17 cellular contexts compared by ENCODE assay signal in the genomic region with DNA sequence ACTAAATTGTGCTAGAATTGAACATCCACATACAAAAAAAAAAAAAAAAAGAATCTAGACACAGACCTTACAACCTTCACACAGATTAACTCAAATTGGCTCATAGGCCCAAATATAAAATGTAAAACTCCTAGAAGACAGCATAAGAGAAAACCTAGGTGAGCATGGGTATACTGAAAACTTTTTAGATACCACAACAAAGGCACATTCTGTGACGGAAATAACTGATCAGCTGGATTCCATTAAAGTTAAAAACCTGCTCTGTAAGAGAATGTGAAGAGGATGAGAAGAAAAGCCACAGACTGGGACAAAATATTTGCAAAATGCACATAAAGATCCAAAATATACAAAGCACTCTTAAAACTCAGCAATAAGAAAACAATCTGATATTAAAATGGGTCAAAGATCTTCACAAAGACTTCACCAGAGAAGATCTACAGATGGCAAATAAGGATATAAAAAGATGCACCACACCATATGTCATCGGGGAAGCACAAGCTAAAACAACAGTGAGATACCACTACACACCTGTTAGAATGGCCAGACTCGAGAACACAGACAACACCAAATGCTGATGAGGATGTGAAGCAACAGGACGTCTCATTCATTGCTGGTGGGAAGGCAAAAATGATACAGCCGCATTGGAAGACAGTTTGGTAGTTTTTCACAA.
"Had no signal": no experiment of that assay in that cellular context is flagged by ENCODE, and none has a peak within 500 bp of the region (broad histone marks: within the 10 kb centered on the region; RNA-seq: fewer than 3 reads in every experiment).

No MANE protein-coding gene starts in this region.

- H3K36me3 ChIP-seq: heart right ventricle, transverse colon, vagina had no signal

- H3K4me3 ChIP-seq: heart right ventricle, lung, skin epidermis, transverse colon, vagina had no signal

- H3K9me3 ChIP-seq: heart right ventricle, transverse colon, vagina had no signal

- H3K27me3 ChIP-seq: heart right ventricle, transverse colon, vagina had no signal

- H3K27me3 Mint-ChIP-seq: activated CD4-positive, alpha-beta T cell treated with anti-CD3 and anti-CD28 coated beads for 36 hours had no signal

- H3K4me1 ChIP-seq: heart right ventricle, transverse colon, vagina had no signal

- H3K36me3 Mint-ChIP-seq: natural killer cell treated with Interleukin-12 subunit alpha and Interleukin-12 subunit beta and Interleukin-15 and Interleukin-18, amount 100 ng/mL, for 72 hours had no signal

- H3K27ac Mint-ChIP-seq: activated CD4-positive, alpha-beta T cell treated with anti-CD3 and anti-CD28 coated beads for 36 hours; activated T-cell treated with anti-CD3 and anti-CD28 coated beads, Interleukin-2, amount 50 U/mL, for 72 hours; effector memory CD8-positive, alpha-beta T cell; natural killer cell treated with Interleukin-12 subunit alpha and Interleukin-12 subunit beta and Interleukin-15 and Interleukin-18, amount 100 ng/mL, for 72 hours; T-helper 1 cell treated with Interleukin-12 subunit alpha and Interleukin-12 subunit beta and Interleukin-4 antibody, amounts not matched to agents 30 μg/mL and 1 μg/mL, for 36 hours had no signal

- FAIRE-seq: frontal cortex had no signal

- H3K27ac ChIP-seq: heart right ventricle, skin epidermis, transverse colon, vagina had no signal

- ATAC-seq: activated CD4-positive, alpha-beta T cell treated with anti-CD3 and anti-CD28 coated beads for 36 hours; activated T-cell treated with anti-CD3 and anti-CD28 coated beads, Interleukin-2, amount 50 U/mL, for 72 hours; effector memory CD8-positive, alpha-beta T cell; heart right ventricle; left cardiac atrium; natural killer cell treated with Interleukin-12 subunit alpha and Interleukin-12 subunit beta and Interleukin-15 and Interleukin-18, amount 100 ng/mL, for 72 hours had no signal

- DNase-seq: activated CD4-positive, alpha-beta T cell treated with anti-CD3 and anti-CD28 coated beads for 36 hours; activated CD8-positive, alpha-beta memory T cell treated with anti-CD3 and anti-CD28 coated beads, Interleukin-2, amount 50 U/mL, for 48 hours; activated gamma-delta T cell; activated T-cell treated with anti-CD3 and anti-CD28 coated beads, Interleukin-2, amount 50 U/mL, for 72 hours; dermis blood vessel endothelial cell; effector memory CD8-positive, alpha-beta T cell; heart right ventricle; left cardiac atrium; posterior cingulate gyrus; stimulated activated CD4-positive, alpha-beta T cell treated with anti-CD3 and anti-CD28 coated beads, Interleukin-4, amount 100 ng/mL, for 24 hours; transverse colon had no signal

- H3K4me3 Mint-ChIP-seq: activated CD4-positive, alpha-beta T cell treated with anti-CD3 and anti-CD28 coated beads for 36 hours; activated T-cell treated with anti-CD3 and anti-CD28 coated beads, Interleukin-2, amount 50 U/mL, for 72 hours; effector memory CD8-positive, alpha-beta T cell; natural killer cell treated with Interleukin-12 subunit alpha and Interleukin-12 subunit beta and Interleukin-15 and Interleukin-18, amount 100 ng/mL, for 72 hours; T-helper 1 cell treated with Interleukin-12 subunit alpha and Interleukin-12 subunit beta and Interleukin-4 antibody, amounts not matched to agents 30 μg/mL and 1 μg/mL, for 36 hours had no signal
